9 cellular contexts compared by ENCODE assay signal in genomic region chr6:6219716-6220115, GRCh38.
"Had no signal": no experiment of that assay in that cellular context is flagged by ENCODE, and none has a peak within 500 bp of the region (broad histone marks: within the 10 kb centered on the region; RNA-seq: fewer than 3 reads in every experiment).

No MANE protein-coding gene starts in this region.

- H3K4me1 ChIP-seq: HAP-1 had no signal

- H3K27ac ChIP-seq: GM23248, HL-60 had no signal

- H3K9ac ChIP-seq: GM23248 had no signal

- DNase-seq: GM23248, GOT3, H7, HFFc6, IMR-90 had no signal

- H3K36me3 ChIP-seq: HAP-1 had no signal

- FAIRE-seq: K562 had no signal

- ATAC-seq: HCT116 had no signal

- H3K4me3 ChIP-seq: GM23248, HAP-1, K562 had no signal

- H3K9me3 ChIP-seq: HAP-1 had no signal

- H3K27ac Mint-ChIP-seq: HFFc6 had no signal

- H3K4me3 Mint-ChIP-seq: HFFc6 had no signal

- H2AFZ ChIP-seq: GM23248 had no signal
